In the genomic region with DNA sequence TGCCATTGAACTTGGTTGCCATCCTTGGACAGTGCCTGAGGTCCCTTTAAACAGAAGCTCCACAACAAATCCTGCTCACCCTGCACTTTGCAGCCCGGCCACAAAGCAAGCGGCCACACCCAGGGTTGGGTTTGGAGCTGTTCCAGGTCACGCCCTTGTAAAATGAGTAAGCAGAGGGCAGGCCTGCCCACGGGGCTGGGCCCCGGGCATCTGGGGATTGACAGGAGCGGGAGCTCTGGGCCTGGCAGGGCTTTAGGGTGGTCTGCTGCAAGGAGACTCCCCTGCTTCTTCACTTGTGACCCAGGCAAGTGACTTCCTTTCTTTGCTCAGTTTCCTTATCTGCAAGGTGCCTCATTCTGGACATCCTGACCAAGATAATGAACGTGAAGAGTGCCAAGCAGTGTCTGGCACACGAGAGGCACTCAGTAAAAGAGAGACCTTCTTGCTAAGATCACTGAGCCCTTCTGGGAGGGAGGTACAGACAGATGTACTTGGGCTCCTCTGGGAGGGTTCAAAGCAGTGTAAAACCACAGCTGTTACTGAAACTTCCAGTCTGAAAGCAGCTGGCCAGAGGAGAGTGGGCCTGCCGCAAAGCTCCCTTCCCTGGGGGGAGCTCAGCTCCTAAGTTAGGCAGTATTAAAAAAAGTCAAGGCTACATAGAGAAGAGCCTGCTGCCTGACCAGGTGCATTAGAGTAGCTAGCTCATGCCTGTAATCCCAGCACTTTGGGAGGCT, we compare ENCODE assay signal across 8 cellular contexts. TPM values are rescaled to one million over a fixed set of nuclear protein-coding genes. Genes with fewer than 3 reads are reported as not detected.
A peak's percentile ranks its signal among the peaks of the same experiment; 100 is the strongest.
DNase-seq lines count a peak whose midpoint lies in the region; ATAC-seq and TF ChIP-seq lines count a peak whose summit lies in the region.

No MANE protein-coding gene starts in this region.

- peak; percentile 97 for DNase-seq in COLO668 (lab: John Stamatoyannopoulos, UW; ENCODE audit: unreplicated experiment)
- DNase-seq in LoVo (ENCODE audit: low spot score) = peak; percentile 94
- peak; percentile 97 to 98 for DNase-seq in SJCRH30
- DNase-seq in activated naive CD4-positive, alpha-beta T cell (lab: John Stamatoyannopoulos, UW) = peak; percentile 7 to 67 (median 30)
- peak; percentile 87 for DNase-seq in right atrium auricular region (ENCODE audit: low spot score)
- DNase-seq in stimulated activated CD4-positive, alpha-beta T cell treated with anti-CD3 and anti-CD28 coated beads, Interleukin-1b, Interleukin-23, amount 100 ng/mL, for 4 hours (ENCODE audit: low read depth in 2 of 2) = peak; percentile 47 to 53

- peak; percentile 35 for ATAC-seq in GM21360 (IDR thresholded peaks at IDR 0.05; ENCODE audit: unreplicated experiment)
- no peak for ATAC-seq in HG03520 (IDR thresholded peaks at IDR 0.05; ENCODE audit: unreplicated experiment)

- TF ChIP-seq CTCF in right atrium auricular region (IDR thresholded peaks at IDR 0.05) = no peak

- H3K4me3 ChIP-seq in SJCRH30 (peak overlapping the region; percentile 5), right atrium auricular region (no peak overlapping the region)

- no peaks in the 10 kb centered on the region for H3K27me3 ChIP-seq in SJCRH30
- no peaks in the 10 kb centered on the region for H3K27me3 ChIP-seq in right atrium auricular region

- peaks cover 66% of the 10 kb centered on the region for H3K4me1 ChIP-seq in SJCRH30
- H3K4me1 ChIP-seq in right atrium auricular region = peaks cover 0 to 36% of the 10 kb centered on the region in 2 donors

- H3K27ac ChIP-seq in SJCRH30 (peak overlapping the region; percentile 90), right atrium auricular region (no peak overlapping the region)

- H3K36me3 ChIP-seq in SJCRH30 (no peaks in the 10 kb centered on the region), right atrium auricular region (no peaks in the 10 kb centered on the region)

- H3K9me3 ChIP-seq in SJCRH30 (replicated peaks) (no peaks in the 10 kb centered on the region), right atrium auricular region (no peaks in the 10 kb centered on the region)

RNA-seq across cellular contexts. Expression of gene E2F2, which starts 2.6 kb away (rescaled TPM):
- 33.5 and 43.2 TPM in 2 replicates for total RNA-seq in SJCRH30 (2014; rRNA removed; shearing (Covaris generic))
- under 1 TPM; 0.20 to 0.33 TPM for total RNA-seq in right atrium auricular region

RNA-seq across cellular contexts. Expression of gene ID3, which starts 30.9 kb away (rescaled TPM):
- total RNA-seq in SJCRH30 (2014; rRNA removed; shearing (Covaris generic)) = 332 and 336 TPM in 2 replicates
- total RNA-seq in right atrium auricular region = 100 to 1,000 TPM; 145 to 357 TPM

RNA-seq across cellular contexts. Expression of gene ASAP3, which starts 44.4 kb away (rescaled TPM):
- 19.7 and 24.0 TPM in 2 replicates for total RNA-seq in SJCRH30 (2014; rRNA removed; shearing (Covaris generic))
- 10 to 100 TPM; 38.6 to 47.2 TPM for total RNA-seq in right atrium auricular region

Comparison
In these comparisons a context has a peak if more than half of its experiments do, and no peak if none do; other contexts are left out.
1. DNase-seq: peak in every context shown above with its lines; median percentile 98 in SJCRH30; 97 in COLO668; 94 in LoVo; 87 in right atrium auricular region; 50 in stimulated activated CD4-positive, alpha-beta T cell treated with anti-CD3 and anti-CD28 coated beads, Interleukin-1b, Interleukin-23, amount 100 ng/mL, for 4 hours; 30 in activated naive CD4-positive, alpha-beta T cell.
2. RNA of gene E2F2, which starts 2.6 kb away (total RNA-seq): 33.5 to 43.2 TPM in SJCRH30; 0.20 to 0.33 TPM in right atrium auricular region; every median in the first group is over 10 times any median in the second.